16 cellular contexts compared by ENCODE assay signal in the genomic region with DNA sequence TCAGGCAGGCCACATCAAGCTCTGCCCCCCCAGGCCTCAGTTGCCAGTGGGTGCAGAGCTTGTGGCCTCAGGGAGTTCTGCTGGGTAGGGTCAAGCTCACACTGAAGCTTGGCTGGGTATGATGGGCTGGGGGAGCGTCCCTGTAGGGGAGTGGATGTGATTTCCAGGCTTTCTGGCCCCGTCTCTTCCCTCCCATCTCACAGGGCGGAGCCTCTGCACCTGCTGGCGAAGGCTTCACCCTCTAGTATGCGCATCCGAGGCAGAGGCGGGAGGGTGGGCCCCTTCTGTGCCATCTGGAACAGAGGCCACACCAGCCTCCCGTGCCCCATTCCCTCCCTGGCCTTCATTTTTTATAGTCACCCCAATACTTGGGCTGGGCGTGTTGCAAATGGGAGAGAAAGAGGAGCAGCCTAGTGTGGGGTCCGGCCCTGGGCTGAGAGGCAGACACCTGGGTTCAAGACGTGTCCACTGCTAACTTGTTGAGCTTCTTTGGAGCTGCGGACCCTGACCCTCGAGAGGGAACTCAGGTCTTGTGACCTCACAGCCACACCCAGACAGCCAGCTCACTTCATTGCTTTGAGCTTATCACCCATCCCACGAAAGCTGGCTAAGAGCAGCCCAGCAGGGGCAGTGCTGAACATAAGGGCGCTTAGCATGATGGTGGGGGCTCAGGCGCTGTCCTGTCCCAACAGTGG. TPM values are rescaled to one million over a fixed set of nuclear protein-coding genes. Genes with fewer than 3 reads are reported as not detected.
DNase-seq lines count a peak whose midpoint lies in the region; ATAC-seq and TF ChIP-seq lines count a peak whose summit lies in the region.
"Had no signal": no experiment of that assay in that cellular context is flagged by ENCODE, and none has a peak within 500 bp of the region (broad histone marks: within the 10 kb centered on the region; RNA-seq: fewer than 3 reads in every experiment).

No MANE protein-coding gene starts in this region.

- BruUV-seq in PC-3 (replicated peaks; lab: Mats Ljungman, UMichigan) = no TSS peak

- H3K36me3 ChIP-seq in PC-3 (ENCODE audit: low read depth, low read length) (no peaks in the 10 kb centered on the region), mucosa of rectum (ENCODE audit: control insufficient read depth in 2 of 2, insufficient read depth in 2 of 2, low read length in 2 of 2) (no peaks in the 10 kb centered on the region), tibial artery (no peaks in the 10 kb centered on the region)
- H3K36me3 ChIP-seq: BE2C had no signal

- no peak for TF ChIP-seq POLR2A in erythroblast (IDR thresholded peaks at IDR 0.05; ENCODE audit: low read length)

- DNase-seq in PC-3 (no peak), erythroblast (lab: John Stamatoyannopoulos, UW) (peak; percentile 78 to 81), tibial artery (no peak), dermis blood vessel endothelial cell (no peak), SKM-1 (lab: John Stamatoyannopoulos, UW; ENCODE audit: unreplicated experiment) (no peak), SHP77 (lab: John Stamatoyannopoulos, UW) (no peak)
- DNase-seq in activated CD4-positive, CD25-positive, alpha-beta regulatory T cell treated with anti-CD3 and anti-CD28 coated beads, Interleukin-2, amount 50 U/mL, for 72 hours = no peak
- DNase-seq: amygdala; BE2C; effector CD8-positive, alpha-beta T cell; NCI-H1048; T-helper 1 cell had no signal

- H3K27ac ChIP-seq in PC-3 (ENCODE audit: low read length) = peak overlapping the region; percentile 80; the same call in 1 of the 2 replicates
- H3K27ac ChIP-seq in mucosa of rectum (ENCODE audit: low read depth in 2 of 2, low read length in 2 of 2) = peak overlapping the region; percentile 63 to 65
- peak overlapping the region; percentile 87 to 92 for H3K27ac ChIP-seq in tibial artery

- H3K9me3 ChIP-seq in PC-3 (ENCODE audit: low read length) (no peaks in the 10 kb centered on the region), mucosa of rectum (ENCODE audit: control insufficient read depth in 2 of 2, low read length in 2 of 2) (no peaks in the 10 kb centered on the region), tibial artery (no peaks in the 10 kb centered on the region)
- H3K9me3 ChIP-seq: BE2C had no signal

- H3K9me2 ChIP-seq in PC-3 (replicated peaks; ENCODE audit: low read length) = no peaks in the 10 kb centered on the region

- peak; percentile 2; the same call in 1 of the 2 replicates for ATAC-seq in PC-3

- H2AFZ ChIP-seq in PC-3 (ENCODE audit: low read length) = no peak overlapping the region

- TF ChIP-seq CTCF in PC-3 (conservative IDR thresholded peaks at IDR 0.05; ENCODE audit: low read depth, low read length) (no peak), tibial artery (IDR thresholded peaks at IDR 0.05) (no peak)

- peak overlapping the region; percentile 44 for H3K4me2 ChIP-seq in PC-3 (ENCODE audit: low read length)

- CTCF ChIA-PET in PC-3 (lab: Charles Lee) = no interaction called here

- no peaks in the 10 kb centered on the region for H3F3A ChIP-seq in PC-3 (ENCODE audit: low read length, unreplicated experiment)

- H3K9ac ChIP-seq in PC-3 (ENCODE audit: low read length) = peak overlapping the region; percentile 19; the same call in 1 of the 2 replicates
- H3K9ac ChIP-seq in mucosa of rectum (ENCODE audit: low read depth in 1 of 2, low read length in 2 of 2) = peak overlapping the region in 1 of 2 donors; percentile 69

- H3K4me1 ChIP-seq in PC-3 (ENCODE audit: insufficient read depth, low read length) = peaks cover 19% of the 10 kb centered on the region
- H3K4me1 ChIP-seq in mucosa of rectum (ENCODE audit: control insufficient read depth in 2 of 2, insufficient read depth in 2 of 2, low read length in 2 of 2) = peaks cover 14 to 54% of the 10 kb centered on the region in 2 donors
- peaks cover 0 to 100% (median 90%) of the 10 kb centered on the region in 4 donors for H3K4me1 ChIP-seq in tibial artery

- H3K79me2 ChIP-seq in PC-3 (ENCODE audit: low read length) = no peaks in the 10 kb centered on the region

- intact Hi-C loops in PC-3 (cut with micrococcal nuclease) (no loop called here), tibial artery (cut with DNase I; ENCODE audit: low total_unique reads) (no loop called here)

- no peaks in the 10 kb centered on the region for H4K20me1 ChIP-seq in PC-3 (ENCODE audit: low read length)

- POLR2A ChIA-PET in PC-3 (lab: Charles Lee; ENCODE audit: unreplicated experiment) = no interaction called here

- H3K27me3 ChIP-seq in PC-3 (ENCODE audit: low read length) (no peaks in the 10 kb centered on the region), mucosa of rectum (ENCODE audit: control insufficient read depth in 2 of 2, insufficient read depth in 2 of 2, low read length in 2 of 2) (no peaks in the 10 kb centered on the region), tibial artery (no peaks in the 10 kb centered on the region)
- H3K27me3 ChIP-seq: BE2C had no signal

- H3K4me3 ChIP-seq in PC-3 (ENCODE audit: low read length) (no peak overlapping the region), mucosa of rectum (ENCODE audit: low read length in 2 of 2) (peak overlapping the region; percentile 63 to 77), tibial artery (peak overlapping the region; percentile 56 to 59)

RNA-seq across cellular contexts. Expression of a gene that starts 2.3 kb away (rescaled TPM):
- 0.81 and 1.2 TPM in 2 replicates for total RNA-seq in PC-3 (2014; rRNA removed)
- 9.2 and 147 TPM in 2 replicates for total RNA-seq in dermis blood vessel endothelial cell
- total RNA-seq: OCI-LY7 had no signal

RNA-seq across cellular contexts. Expression of a gene that starts 49.8 kb away (rescaled TPM):
- not detected in 2 replicates for total RNA-seq in PC-3 (2014; rRNA removed)
- total RNA-seq in dermis blood vessel endothelial cell = 0.09 TPM in 1 of 2 replicates, not detected in the other
- total RNA-seq: Daoy, glomerular endothelial cell, OCI-LY7 had no signal

Comparison
In these comparisons a context has a peak if more than half of its experiments do, and no peak if none do; other contexts are left out.
1. DNase-seq: peak in erythroblast (2 of 2); none in PC-3 (single experiment), tibial artery (0 of 2), dermis blood vessel endothelial cell (single experiment), activated CD4-positive, CD25-positive, alpha-beta regulatory T cell treated with anti-CD3 and anti-CD28 coated beads, Interleukin-2, amount 50 U/mL, for 72 hours (single experiment), SKM-1 (single experiment) and SHP77 (0 of 2).
2. Peak in every context shown above with its lines, with median percentiles within 50 percentile points of each other: H3K27ac ChIP-seq.